1 cellular context compared by ENCODE assay signal in genomic region chr12:17204289-17205054, GRCh38.
TF ChIP-seq lines count a peak whose summit lies in the region.

No MANE protein-coding gene starts in this region.

TF ChIP-seq in WTC11, 78 proteins besides CTCF, POLR2A, EP300 and RAD21 (continued from another document):
- no peak for TF ChIP-seq FOXP4 (CRISPR knock-in tag; IDR thresholded peaks at IDR 0.05)
- no peak for TF ChIP-seq ESRRA (CRISPR knock-in tag; IDR thresholded peaks at IDR 0.05; ENCODE audit: borderline replicate concordance)
